Comparison of ENCODE assay signal across 8 cellular contexts in the genomic region with DNA sequence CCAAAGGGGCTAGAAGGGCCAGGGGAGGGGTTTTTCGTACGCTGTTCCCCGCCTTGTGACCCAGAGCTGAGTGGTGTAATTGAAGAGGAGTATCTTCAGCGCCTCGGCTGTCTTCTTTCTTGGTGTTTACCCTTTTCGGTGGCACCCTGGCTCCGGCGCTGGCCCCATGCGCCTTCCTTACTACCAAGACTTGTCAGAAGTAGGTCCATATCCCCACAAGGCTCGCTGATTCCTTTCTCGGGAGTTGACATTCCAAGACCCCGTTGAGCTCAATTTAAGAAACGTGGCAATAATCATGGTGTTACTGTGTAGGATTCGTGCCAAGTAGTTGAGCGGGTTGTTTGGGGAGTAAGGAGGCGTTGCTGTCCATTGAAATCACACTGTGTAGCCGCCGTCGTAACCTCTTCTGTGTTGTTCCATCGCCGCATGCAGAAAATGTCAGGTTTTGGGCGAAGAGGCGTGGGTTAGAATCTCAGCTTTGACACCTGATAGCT. TPM values are rescaled to one million over a fixed set of nuclear protein-coding genes. Genes with fewer than 3 reads are reported as not detected.
DNase-seq lines count a peak whose midpoint lies in the region; ATAC-seq and TF ChIP-seq lines count a peak whose summit lies in the region.

No MANE protein-coding gene starts in this region.

- in situ Hi-C loops in Panc1 (cut with HindIII; ENCODE audit: low pct_unique_long_range_greater_than_20kb, low sequenced_read_pairs): no loop called here

- CTCF ChIA-PET in CD8-positive, alpha-beta T cell (lab: Charles Lee): interaction anchor here (1.0 to 1.5 kb wide), 2 partner anchors 13 to 15 kb away, joined by 3 to 9 read pairs; no protein-coding TSS in a partner anchor
- CTCF ChIA-PET in Panc1 (lab: Charles Lee): no interaction called here

- peaks cover 23% of the 10 kb centered on the region for H3K4me1 ChIP-seq in CD8-positive, alpha-beta T cell (ENCODE audit: insufficient read depth, low read length)
- H3K4me1 ChIP-seq in Panc1 (ENCODE audit: control insufficient read depth, insufficient read depth, low read length): peaks cover 9% of the 10 kb centered on the region
- peaks cover 5% of the 10 kb centered on the region for H3K4me1 ChIP-seq in ectodermal cell (ENCODE audit: control insufficient read depth, insufficient read depth, low read length)
- H3K4me1 ChIP-seq in tibial nerve: peaks cover 0 to 25% (median 4%) of the 10 kb centered on the region in 4 donors

- H3K27ac ChIP-seq in CD8-positive, alpha-beta T cell (ENCODE audit: low read depth, low read length): peak overlapping the region; percentile 64
- peak overlapping the region; percentile 88 for H3K27ac ChIP-seq in Panc1 (ENCODE audit: low read length)
- no peak overlapping the region for H3K27ac ChIP-seq in ectodermal cell (ENCODE audit: insufficient read depth, low read depth, low read length, poor library complexity, severe bottlenecking)
- peak overlapping the region; percentile 66 to 90 (median 75) for H3K27ac ChIP-seq in tibial nerve

- no peaks in the 10 kb centered on the region for H3K36me3 ChIP-seq in CD8-positive, alpha-beta T cell (ENCODE audit: insufficient read depth, low read length)
- H3K36me3 ChIP-seq in Panc1 (ENCODE audit: control insufficient read depth, insufficient read depth, low read length) (no peaks in the 10 kb centered on the region), ectodermal cell (ENCODE audit: control insufficient read depth, insufficient read depth, low read length) (no peaks in the 10 kb centered on the region), tibial nerve (no peaks in the 10 kb centered on the region)

- H3K4me3 ChIP-seq in CD8-positive, alpha-beta T cell (ENCODE audit: low read depth, low read length): peak overlapping the region; percentile 67
- H3K4me3 ChIP-seq in Panc1 (ENCODE audit: low read depth in 2 of 2, low read length in 2 of 2): peak overlapping the region; percentile 89 to 97
- H3K4me3 ChIP-seq in ectodermal cell (ENCODE audit: insufficient read depth, low read depth, low read length): peak overlapping the region; percentile 63
- H3K4me3 ChIP-seq in tibial nerve: peak overlapping the region; percentile 52 to 74 (median 68)

- H3K36me3 Mint-ChIP-seq in CD8-positive, alpha-beta T cell: peaks cover 2% of the 10 kb centered on the region

- peak; percentile 13 for ATAC-seq in CD8-positive, alpha-beta T cell
- ATAC-seq in GM19025 (IDR thresholded peaks at IDR 0.05; ENCODE audit: low read depth, unreplicated experiment): peak; percentile 16
- peak; percentile 21 for ATAC-seq in HG03135 (IDR thresholded peaks at IDR 0.05; ENCODE audit: unreplicated experiment)
- peak; percentile 49 for ATAC-seq in Panc1

- H3K4me3 Mint-ChIP-seq in CD8-positive, alpha-beta T cell: no peak overlapping the region

- peak in 2 of 7 experiments; percentile 4 to 12 for DNase-seq in CD8-positive, alpha-beta T cell
- DNase-seq in Panc1 (ENCODE audit: low read depth, low spot score): no peak
- DNase-seq in lung microvascular endothelial cell (ENCODE audit: low read depth in 2 of 2): peak; percentile 39 to 59
- peak; percentile 15 to 23 for DNase-seq in tibial nerve (ENCODE audit: low spot score in 2 of 2)
- no peak for DNase-seq in NK-92 treated with Interleukin-12 subunit alpha and Interleukin-12 subunit beta, amount 100 ng/mL, for 24 hours (lab: John Stamatoyannopoulos, UW)

- POLR2A ChIA-PET in CD8-positive, alpha-beta T cell (lab: Charles Lee): interaction anchor here (2.2 kb wide), 1 partner anchor 386 kb away, joined by 5 read pairs; the partner anchor contains the start of gene ZSWIM6
- POLR2A ChIA-PET in Panc1 (lab: Charles Lee): no interaction called here

- H3K9me3 Mint-ChIP-seq in CD8-positive, alpha-beta T cell: no peaks in the 10 kb centered on the region

- H3K4me1 Mint-ChIP-seq in CD8-positive, alpha-beta T cell (ENCODE audit: low read depth): peaks cover 30% of the 10 kb centered on the region

- 15 to 16% methylated on average over 23 of the region's 23 CpGs for WGBS in ectodermal cell, 2 experiments
- 3 to 7% methylated on average over 21 to 23 of the region's 23 CpGs for WGBS in tibial nerve, 2 donors

- H3K27me3 Mint-ChIP-seq in CD8-positive, alpha-beta T cell (ENCODE audit: low read depth): no peaks in the 10 kb centered on the region

- H3K27me3 ChIP-seq in CD8-positive, alpha-beta T cell (ENCODE audit: insufficient read depth, low read length): no peaks in the 10 kb centered on the region
- H3K27me3 ChIP-seq in Panc1 (ENCODE audit: control insufficient read depth, insufficient read depth, low read length) (no peaks in the 10 kb centered on the region), ectodermal cell (ENCODE audit: control insufficient read depth, insufficient read depth, low read length, poor library complexity, severe bottlenecking) (peaks cover 6% of the 10 kb centered on the region), tibial nerve (no peaks in the 10 kb centered on the region)

- no peak for TF ChIP-seq POLR2A in tibial nerve (IDR thresholded peaks at IDR 0.05)

- BruUV-seq in Panc1 (replicated peaks; lab: Mats Ljungman, UMichigan): no TSS peak

- TF ChIP-seq CTCF in CD8-positive, alpha-beta T cell (IDR thresholded peaks at IDR 0.05): no peak
- no peak for TF ChIP-seq CTCF in Panc1 (IDR thresholded peaks at IDR 0.05)
- no peak for TF ChIP-seq CTCF in tibial nerve (IDR thresholded peaks at IDR 0.05)

- no peak overlapping the region for H3K27ac Mint-ChIP-seq in CD8-positive, alpha-beta T cell

- TF ChIP-seq EP300 in tibial nerve (IDR thresholded peaks at IDR 0.05): no peak

- H3K9me3 ChIP-seq in CD8-positive, alpha-beta T cell (ENCODE audit: low read length): no peaks in the 10 kb centered on the region
- no peaks in the 10 kb centered on the region for H3K9me3 ChIP-seq in Panc1 (ENCODE audit: control insufficient read depth, insufficient read depth, low read depth, low read length)
- no peaks in the 10 kb centered on the region for H3K9me3 ChIP-seq in ectodermal cell (ENCODE audit: control insufficient read depth, low read length)
- H3K9me3 ChIP-seq in tibial nerve: no peaks in the 10 kb centered on the region

- intact Hi-C loops in CD8-positive, alpha-beta T cell (cut with DNase I, micrococcal nuclease): loop anchor here (1.0 to 10.0 kb wide), 11 partner anchors 14 to 1911 kb away; partner anchors contain the start of genes DEPDC1B (in 1 of the 2), IPO11 (in 1 of the 2), KIF2A (in 1 of the 2) and SMIM15 (in 1 of the 2)
- intact Hi-C loops in Panc1 (cut with micrococcal nuclease; ENCODE audit: unreplicated experiment): no loop called here

RNA-seq across cellular contexts. Expression of gene NDUFAF2, which starts 0.8 kb away (rescaled TPM):
- total RNA-seq in CD8-positive, alpha-beta T cell: 1 to 10 TPM; 5.8 to 7.1 TPM
- total RNA-seq in Panc1 (2021; ENCODE audit: unreplicated experiment) (41.6 TPM), lung microvascular endothelial cell (15.7 and 17.4 TPM in 2 replicates), tibial nerve (10 to 100 TPM; 16.2 to 46.5 (median 24.2) TPM)
- polyA plus RNA-seq in Panc1 (2012; ENCODE audit: insufficient read length): 36.7 TPM
- 34.1 TPM for polyA plus RNA-seq in ectodermal cell (2013, experiment 1 of 4)
- 30.1 TPM for polyA plus RNA-seq in ectodermal cell (2013, experiment 2 of 4)
- polyA plus RNA-seq in ectodermal cell (2013, experiment 3 of 4): 44.7 TPM
- 51.3 TPM for polyA plus RNA-seq in ectodermal cell (2013, experiment 4 of 4)

RNA-seq across cellular contexts. Expression of gene ERCC8, which starts 0.9 kb away (rescaled TPM):
- total RNA-seq in CD8-positive, alpha-beta T cell: 1 to 10 TPM; 2.5 to 3.0 TPM
- total RNA-seq in Panc1 (2021; ENCODE audit: unreplicated experiment): 14.4 TPM
- polyA plus RNA-seq in Panc1 (2012; ENCODE audit: insufficient read length): 8.9 TPM
- polyA plus RNA-seq in ectodermal cell (2013, experiment 1 of 4): 31.8 TPM
- 37.7 TPM for polyA plus RNA-seq in ectodermal cell (2013, experiment 2 of 4)
- polyA plus RNA-seq in ectodermal cell (2013, experiment 3 of 4): 27.5 TPM
- polyA plus RNA-seq in ectodermal cell (2013, experiment 4 of 4): 27.3 TPM
- 12.0 and 12.7 TPM in 2 replicates for total RNA-seq in lung microvascular endothelial cell
- 10 to 100 TPM; 10.5 to 17.5 (median 15.8) TPM for total RNA-seq in tibial nerve

Comparison
In these comparisons a context has a peak if more than half of its experiments do, and no peak if none do; other contexts are left out.
1. DNase-seq: peak in lung microvascular endothelial cell (2 of 2) and tibial nerve (2 of 2); none in Panc1 (single experiment) and NK-92 treated with Interleukin-12 subunit alpha and Interleukin-12 subunit beta, amount 100 ng/mL, for 24 hours (single experiment).
2. Peak in every context shown above with its lines, with median percentiles within 50 percentile points of each other: ATAC-seq and H3K4me3 ChIP-seq.